24 cellular contexts compared by ENCODE assay signal in the genomic region with DNA sequence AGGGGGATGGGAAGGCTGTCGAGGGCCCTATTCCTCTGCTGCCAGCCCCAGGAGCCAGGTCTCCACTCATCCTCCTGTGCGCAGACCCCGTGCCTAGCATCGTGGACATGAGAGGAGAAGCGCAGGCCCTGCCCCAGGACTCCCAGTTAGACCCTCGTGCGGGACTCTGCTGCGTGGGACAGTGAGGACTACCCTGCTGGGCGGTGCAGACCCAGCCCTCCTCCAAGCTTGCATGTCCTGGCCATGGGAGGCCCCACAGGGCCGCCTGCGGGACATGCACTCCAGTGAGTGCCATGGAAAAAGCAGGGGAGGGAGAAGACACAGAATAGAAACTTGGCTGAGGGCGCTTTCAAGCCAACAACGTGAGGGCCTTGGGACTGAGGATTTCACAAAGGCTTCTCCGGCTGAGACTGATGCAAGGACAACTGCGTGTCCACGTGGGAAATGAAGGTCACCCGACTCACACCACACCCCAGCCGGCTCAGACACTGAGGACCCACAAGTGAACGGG.
DNase-seq lines count a peak whose midpoint lies in the region; ATAC-seq and TF ChIP-seq lines count a peak whose summit lies in the region.
"Had no signal": no experiment of that assay in that cellular context is flagged by ENCODE, and none has a peak within 500 bp of the region (broad histone marks: within the 10 kb centered on the region; RNA-seq: fewer than 3 reads in every experiment).

No MANE protein-coding gene starts in this region.

- H3K4me1 ChIP-seq in endodermal cell (ENCODE audit: control insufficient read depth, insufficient read depth, low read length) (no peaks in the 10 kb centered on the region), neural progenitor cell (no peaks in the 10 kb centered on the region), tibial artery (no peaks in the 10 kb centered on the region), gastroesophageal sphincter (no peaks in the 10 kb centered on the region)

- H3K36me3 ChIP-seq in endodermal cell (ENCODE audit: control insufficient read depth, insufficient read depth, low read length) (no peaks in the 10 kb centered on the region), neural progenitor cell (no peaks in the 10 kb centered on the region), tibial artery (no peaks in the 10 kb centered on the region), gastroesophageal sphincter (no peaks in the 10 kb centered on the region)
- H3K36me3 ChIP-seq: brain microvascular endothelial cell had no signal

- H2AFZ ChIP-seq in neural progenitor cell (replicated peaks), result no peak overlapping the region

- TF ChIP-seq POLR2A in gastroesophageal sphincter (IDR thresholded peaks at IDR 0.05), result no peak

- H3K4me3 ChIP-seq in endodermal cell (ENCODE audit: low read length), result no peak overlapping the region
- no peak overlapping the region for H3K4me3 ChIP-seq in neural progenitor cell
- no peak overlapping the region for H3K4me3 ChIP-seq in tibial artery
- H3K4me3 ChIP-seq in gastroesophageal sphincter, result no peak overlapping the region
- H3K4me3 ChIP-seq: SK-N-MC had no signal

- H3K36me3 Mint-ChIP-seq in endodermal cell (ENCODE audit: low read depth) (no peaks in the 10 kb centered on the region), neural progenitor cell (no peaks in the 10 kb centered on the region)
- H3K36me3 Mint-ChIP-seq in activated T-helper 17 cell treated with anti-CD3 and anti-CD28 coated beads, Interleukin-2, amount 50 U/mL, for 72 hours (ENCODE audit: low read depth), result no peaks in the 10 kb centered on the region
- H3K36me3 Mint-ChIP-seq: memory B cell, type B pancreatic cell had no signal

- H3K4me1 Mint-ChIP-seq in endodermal cell, result no peaks in the 10 kb centered on the region
- H3K4me1 Mint-ChIP-seq in neural progenitor cell, result peaks cover 19% of the 10 kb centered on the region
- peaks cover 4% of the 10 kb centered on the region for H3K4me1 Mint-ChIP-seq in activated T-helper 17 cell treated with anti-CD3 and anti-CD28 coated beads, Interleukin-2, amount 50 U/mL, for 72 hours
- H3K4me1 Mint-ChIP-seq: B cell had no signal

- H3K27me3 ChIP-seq in endodermal cell (ENCODE audit: control insufficient read depth, insufficient read depth, low read length, poor library complexity, severe bottlenecking) (no peaks in the 10 kb centered on the region), neural progenitor cell (no peaks in the 10 kb centered on the region), tibial artery (peaks cover 0 to 17% of the 10 kb centered on the region in 2 donors), gastroesophageal sphincter (peaks cover 50% of the 10 kb centered on the region)
- H3K27me3 ChIP-seq: brain microvascular endothelial cell had no signal

- TF ChIP-seq EP300 in gastroesophageal sphincter (IDR thresholded peaks at IDR 0.05), result no peak

- H4K20me1 ChIP-seq in neural progenitor cell (ENCODE audit: low read depth), result peaks cover 12% of the 10 kb centered on the region

- no peak for TF ChIP-seq CTCF in endodermal cell (conservative IDR thresholded peaks at IDR 0.05)
- TF ChIP-seq CTCF in neural progenitor cell (IDR thresholded peaks at IDR 0.05), result no peak
- no peak for TF ChIP-seq CTCF in tibial artery (IDR thresholded peaks at IDR 0.05)
- TF ChIP-seq CTCF in gastroesophageal sphincter (IDR thresholded peaks at IDR 0.05), result no peak

- WGBS in endodermal cell (ENCODE audit: insufficient coverage in 1 of 2, insufficient read length in 1 of 2), 2 experiments, result 82 to 85% methylated on average over 14 to 19 of the region's 19 CpGs
- 64 to 66% methylated on average over 4 to 5 of the region's 19 CpGs for WGBS in gastroesophageal sphincter (ENCODE audit: low coverage in 1 of 2), 2 donors

- H3K9me3 ChIP-seq in endodermal cell (ENCODE audit: control insufficient read depth, low read length), result no peaks in the 10 kb centered on the region
- H3K9me3 ChIP-seq in neural progenitor cell (ENCODE audit: low read depth), result no peaks in the 10 kb centered on the region
- no peaks in the 10 kb centered on the region for H3K9me3 ChIP-seq in tibial artery
- no peaks in the 10 kb centered on the region for H3K9me3 ChIP-seq in gastroesophageal sphincter

- H3K9me3 Mint-ChIP-seq in endodermal cell (no peaks in the 10 kb centered on the region), neural progenitor cell (no peaks in the 10 kb centered on the region)
- no peaks in the 10 kb centered on the region for H3K9me3 Mint-ChIP-seq in activated T-helper 17 cell treated with anti-CD3 and anti-CD28 coated beads, Interleukin-2, amount 50 U/mL, for 72 hours
- H3K9me3 Mint-ChIP-seq: activated T-cell treated with anti-CD3 and anti-CD28 coated beads, Interleukin-2, amount 50 U/mL, for 72 hours; memory B cell; type B pancreatic cell had no signal

- H3K9ac ChIP-seq in endodermal cell (ENCODE audit: extremely low read depth, low read length, poor library complexity, severe bottlenecking) (no peak overlapping the region), neural progenitor cell (no peak overlapping the region)

- DNase-seq in Right ventricle myocardium superior, result peak; percentile 37
- DNase-seq in left ventricle myocardium superior, result no peak
- DNase-seq in endodermal cell, result peak; percentile 49
- no peak for DNase-seq in neural progenitor cell (ENCODE audit: low spot score)
- DNase-seq in tibial artery, result peak; percentile 11 to 61
- no peak for DNase-seq in 8988T
- DNase-seq: activated CD8-positive, alpha-beta T cell treated with anti-CD3 and anti-CD28 coated beads, Interleukin-2, amount 10 ng/mL, durations not matched to agents 7 days and 5 days; activated naive CD4-positive, alpha-beta T cell treated with Interleukin-2 at 50 U/mL for 16 hours; activated T-cell treated with anti-CD3 and anti-CD28 coated beads, Interleukin-2, amount 50 U/mL, for 72 hours; amniotic stem cell; brain microvascular endothelial cell; effector memory CD4-positive, alpha-beta T cell; erythroblast; NCI-H1105 treated with DMSO at 0.1 percent for 48 hours; NCI-H2081 treated with DMSO at 0.1 percent for 48 hours; NCI-H774; small intestine; stimulated activated CD4-positive, alpha-beta T cell treated with anti-CD3 and anti-CD28 coated beads, Interleukin-2, amount 100 ng/mL, for 24 hours had no signal

- no peak for ATAC-seq in Right ventricle myocardium superior (ENCODE audit: poor library complexity)
- ATAC-seq in left ventricle myocardium superior, result no peak
- ATAC-seq in activated T-helper 17 cell treated with anti-CD3 and anti-CD28 coated beads, Interleukin-2, amount 50 U/mL, for 72 hours (replicated peaks), result no peak
- ATAC-seq in gastroesophageal sphincter, result no peak
- ATAC-seq: activated CD8-positive, alpha-beta T cell treated with anti-CD3 and anti-CD28 coated beads, Interleukin-2, amount 10 ng/mL, durations not matched to agents 7 days and 5 days; activated T-cell treated with anti-CD3 and anti-CD28 coated beads, Interleukin-2, amount 50 U/mL, for 72 hours had no signal

- H3K79me2 ChIP-seq in neural progenitor cell (ENCODE audit: low read depth), result no peaks in the 10 kb centered on the region

- H3K4me3 Mint-ChIP-seq in endodermal cell, result no peak overlapping the region
- H3K4me3 Mint-ChIP-seq in neural progenitor cell, result no peak overlapping the region
- H3K4me3 Mint-ChIP-seq in activated T-helper 17 cell treated with anti-CD3 and anti-CD28 coated beads, Interleukin-2, amount 50 U/mL, for 72 hours, result no peak overlapping the region
- H3K4me3 Mint-ChIP-seq: activated CD8-positive, alpha-beta T cell treated with anti-CD3 and anti-CD28 coated beads, Interleukin-2, amount 10 ng/mL, durations not matched to agents 7 days and 5 days; activated T-cell treated with anti-CD3 and anti-CD28 coated beads, Interleukin-2, amount 50 U/mL, for 72 hours; B cell; memory B cell; type B pancreatic cell had no signal

- H3K4me2 ChIP-seq in neural progenitor cell, result no peak overlapping the region

- intact Hi-C loops in Right ventricle myocardium superior (cut with DNase I), result no loop called here
- intact Hi-C loops in left ventricle myocardium superior (cut with micrococcal nuclease), result no loop called here
- intact Hi-C loops in tibial artery (cut with DNase I; ENCODE audit: low total_unique reads), result no loop called here

- H3K27me3 Mint-ChIP-seq in endodermal cell (ENCODE audit: insufficient read depth) (no peaks in the 10 kb centered on the region), neural progenitor cell (ENCODE audit: insufficient read depth, low read depth) (peaks cover 12% of the 10 kb centered on the region)
- H3K27me3 Mint-ChIP-seq in activated T-helper 17 cell treated with anti-CD3 and anti-CD28 coated beads, Interleukin-2, amount 50 U/mL, for 72 hours, result peaks cover 10% of the 10 kb centered on the region

- no peak overlapping the region for H3K27ac ChIP-seq in endodermal cell (ENCODE audit: low read depth, low read length)
- H3K27ac ChIP-seq in neural progenitor cell, result no peak overlapping the region
- no peak overlapping the region for H3K27ac ChIP-seq in tibial artery
- H3K27ac ChIP-seq in gastroesophageal sphincter, result no peak overlapping the region
- H3K27ac ChIP-seq: brain microvascular endothelial cell, SK-N-MC had no signal

- H3K27ac Mint-ChIP-seq in endodermal cell (no peak overlapping the region), neural progenitor cell (peak overlapping the region; percentile 37)
- H3K27ac Mint-ChIP-seq in activated T-helper 17 cell treated with anti-CD3 and anti-CD28 coated beads, Interleukin-2, amount 50 U/mL, for 72 hours, result no peak overlapping the region
- H3K27ac Mint-ChIP-seq: activated CD8-positive, alpha-beta T cell treated with anti-CD3 and anti-CD28 coated beads, Interleukin-2, amount 10 ng/mL, durations not matched to agents 7 days and 5 days; activated T-cell treated with anti-CD3 and anti-CD28 coated beads, Interleukin-2, amount 50 U/mL, for 72 hours; B cell; memory B cell; type B pancreatic cell had no signal

- no peaks in the 10 kb centered on the region for H3F3A ChIP-seq in neural progenitor cell (ENCODE audit: low read depth)

Comparison
In these comparisons a context has a peak if more than half of its experiments do, and no peak if none do; other contexts are left out.
1. DNase-seq: peak in Right ventricle myocardium superior (single experiment), endodermal cell (single experiment) and tibial artery (2 of 2); none in left ventricle myocardium superior (single experiment), neural progenitor cell (single experiment) and 8988T (single experiment).